ENCODE assay signal across 8 cellular contexts in genomic region chr10:124152781-124153600, GRCh38. TPM values are rescaled to one million over a fixed set of nuclear protein-coding genes. Genes with fewer than 3 reads are reported as not detected.
DNase-seq lines count a peak whose midpoint lies in the region; ATAC-seq and TF ChIP-seq lines count a peak whose summit lies in the region.

No MANE protein-coding gene starts in this region.

- H3K23ac ChIP-seq in trophoblast cell (ENCODE audit: low read length): no peak overlapping the region

- peak overlapping the region; percentile 13 for H2BK5ac ChIP-seq in trophoblast cell (ENCODE audit: low read depth, low read length, poor library complexity)

- H2BK120ac ChIP-seq in trophoblast cell (ENCODE audit: insufficient read depth, low read length, poor library complexity): peak overlapping the region; percentile 60

- H3K14ac ChIP-seq in trophoblast cell (ENCODE audit: low read length): peak overlapping the region; percentile 32

- TF ChIP-seq RAD21 in SK-N-SH (IDR thresholded peaks at IDR 0.05; ENCODE audit: low read length): no peak

- peak overlapping the region; percentile 57 for H4K8ac ChIP-seq in trophoblast cell (ENCODE audit: low read depth, low read length)

- H2AFZ ChIP-seq in SK-N-SH (ENCODE audit: low read depth): no peak overlapping the region
- H2AFZ ChIP-seq in trophoblast cell (ENCODE audit: insufficient read depth, low read length, poor library complexity): peak overlapping the region; percentile 35

- H4K91ac ChIP-seq in trophoblast cell (ENCODE audit: low read depth, low read length): peak overlapping the region; percentile 45

- peak overlapping the region; percentile 79 for H2AK5ac ChIP-seq in trophoblast cell (ENCODE audit: low read length)

- TF ChIP-seq CTCF in SK-N-SH (IDR thresholded peaks at IDR 0.05) (no peak), foreskin fibroblast (IDR thresholded peaks at IDR 0.05; ENCODE audit: low read depth, low read length) (no peak)

- H3K79me2 ChIP-seq in SK-N-SH (ENCODE audit: insufficient read depth) (no peaks in the 10 kb centered on the region), trophoblast cell (ENCODE audit: control insufficient read depth, insufficient read depth, low read length, poor library complexity) (no peaks in the 10 kb centered on the region)

- H3K4me1 ChIP-seq in SK-N-SH (ENCODE audit: control insufficient read depth in 1 of 2, insufficient read depth in 2 of 2, low read depth in 1 of 2, low read length in 1 of 2) (no peaks in the 10 kb centered on the region; a peak in 1 of 4 replicates), trophoblast cell (ENCODE audit: control insufficient read depth in 1 of 2, insufficient read depth in 2 of 2, low read length in 2 of 2) (peaks cover 21 to 44% of the 10 kb centered on the region in 2 experiments)

- H3K36me3 ChIP-seq in SK-N-SH (replicated peaks in 1 of 2; ENCODE audit: control insufficient read depth in 1 of 2, insufficient read depth in 2 of 2, low read length in 1 of 2) (no peaks in the 10 kb centered on the region), trophoblast cell (ENCODE audit: control insufficient read depth in 1 of 2, insufficient read depth in 2 of 2, low read length in 2 of 2) (no peaks in the 10 kb centered on the region)

- WGBS in SK-N-SH (ENCODE audit: low lambda C conversion rate): 37% methylated on average over 19 of the region's 25 CpGs
- WGBS in trophoblast cell (ENCODE audit: extremely low coverage, insufficient coverage, insufficient read length): no CpG with 5 or more reads among the region's 25 CpGs

- ATAC-seq in SK-N-SH treated with all-trans-retinoic acid at 6 μM for 48 hours (no peak), HG03097 (IDR thresholded peaks at IDR 0.05; ENCODE audit: low FRiP score, unreplicated experiment) (peak; percentile 63)

- H2BK12ac ChIP-seq in trophoblast cell (ENCODE audit: low read length): peak overlapping the region; percentile 68

- H3K9ac ChIP-seq in SK-N-SH (no peak overlapping the region), trophoblast cell (ENCODE audit: low read length) (no peak overlapping the region)

- H4K20me1 ChIP-seq in SK-N-SH (ENCODE audit: insufficient read depth): no peaks in the 10 kb centered on the region

- POLR2A ChIA-PET in SK-N-SH (lab: Yijun Ruan, JAX): no interaction called here

- H3K18ac ChIP-seq in trophoblast cell (ENCODE audit: low read length): peak overlapping the region; percentile 40

- no peaks in the 10 kb centered on the region for H3F3A ChIP-seq in SK-N-SH (replicated peaks; ENCODE audit: insufficient read depth)

- CTCF ChIA-PET in SK-N-SH (lab: Yijun Ruan, JAX): interaction anchor here (0.7 to 1.3 kb wide), 4 partner anchors 21 to 236 kb away, joined by 3 read pairs; no protein-coding TSS in a partner anchor

- H3K27ac ChIP-seq in SK-N-SH (ENCODE audit: low read depth in 2 of 2, low read length in 1 of 2) (peak overlapping the region in 1 of 2 experiments; percentile 37; a peak in 1 of 4 replicates), trophoblast cell (ENCODE audit: low read depth, low read length) (peak overlapping the region; percentile 44)

- no peaks in the 10 kb centered on the region for H3K9me2 ChIP-seq in SK-N-SH

- H3K4me3 ChIP-seq in SK-N-SH (ENCODE audit: low read depth in 2 of 2, low read length in 1 of 2) (no peak overlapping the region), foreskin fibroblast (ENCODE audit: low read depth in 1 of 2, low read length in 2 of 2) (no peak overlapping the region), trophoblast cell (ENCODE audit: low read depth, low read length) (no peak overlapping the region)

- H3K27me3 ChIP-seq in SK-N-SH (ENCODE audit: insufficient read depth) (no peaks in the 10 kb centered on the region), trophoblast cell (ENCODE audit: insufficient read depth, low read length) (no peaks in the 10 kb centered on the region)

- TF ChIP-seq EP300 in SK-N-SH (IDR thresholded peaks at IDR 0.05; ENCODE audit: borderline replicate concordance in 1 of 2, low read depth in 1 of 2, low read length in 1 of 2): no peak

- H3K4ac ChIP-seq in trophoblast cell (ENCODE audit: low read depth, low read length): no peak overlapping the region

- H3K4me2 ChIP-seq in SK-N-SH (no peak overlapping the region), trophoblast cell (ENCODE audit: low read length) (peak overlapping the region; percentile 43)

- DNase-seq in SK-N-SH (peak; percentile 50), NCI-H226 (peak; percentile 82), activated T-cell treated with anti-CD3 and anti-CD28 coated beads for 48 hours (ENCODE audit: low read depth) (peak; percentile 31), foreskin fibroblast (peak; percentile 77 to 88), trophoblast cell (peak; percentile 75 to 76), NCI-H82 treated with DMSO at 0.1 percent for 48 hours (lab: John Stamatoyannopoulos, UW; ENCODE audit: unreplicated experiment) (no peak)

- H3K9me3 ChIP-seq in SK-N-SH: no peaks in the 10 kb centered on the region
- H3K9me3 ChIP-seq in trophoblast cell (ENCODE audit: insufficient read depth, low read depth, low read length): peaks cover 15% of the 10 kb centered on the region

- no peak overlapping the region for H4K12ac ChIP-seq in trophoblast cell (ENCODE audit: low read depth, low read length)

- H3K79me1 ChIP-seq in trophoblast cell (ENCODE audit: low read length): peaks cover 14% of the 10 kb centered on the region

TF ChIP-seq in SK-N-SH, 30 proteins besides CTCF, POLR2A, EP300 and RAD21:
- TF ChIP-seq TCF12 (IDR thresholded peaks at IDR 0.05): peak; percentile 44
- TF ChIP-seq RFX5 (IDR thresholded peaks at IDR 0.05; ENCODE audit: low read length): no peak

TF ChIP-seq in SK-N-SH treated with all-trans-retinoic acid at 6 μM for 48 hours, 23 proteins besides CTCF, POLR2A, EP300 and RAD21:
- TF ChIP-seq TCF4 (CRISPR knock-in tag; IDR thresholded peaks at IDR 0.05; ENCODE audit: borderline replicate concordance): no peak
- TF ChIP-seq POU6F1 (CRISPR knock-in tag; IDR thresholded peaks at IDR 0.05; ENCODE audit: borderline replicate concordance, low read depth): no peak
- no peak for TF ChIP-seq GLIS3 (CRISPR knock-in tag; IDR thresholded peaks at IDR 0.05)

RNA-seq across cellular contexts. Expression of gene CHST15, which starts 59.6 kb away (rescaled TPM):
- 0.02 TPM in 2 replicates for polyA plus RNA-seq in SK-N-SH (2012; rRNA removed)
- 0.01 and 0.05 TPM in 2 replicates for polyA plus RNA-seq in SK-N-SH (2012; cell fraction: cytosol; rRNA removed)
- polyA plus RNA-seq in SK-N-SH (2012; cell fraction: nucleus; rRNA removed): 0.02 and 0.06 TPM in 2 replicates
- polyA plus RNA-seq in trophoblast cell (2013): 2.6 TPM in 2 replicates
